ENCODE assay signal across 8 cellular contexts in genomic region chr12:546920-547845, GRCh38.
DNase-seq lines count a peak whose midpoint lies in the region; ATAC-seq and TF ChIP-seq lines count a peak whose summit lies in the region.

No MANE protein-coding gene starts in this region.

- H3F3A ChIP-seq in SU-DHL-6 (ENCODE audit: insufficient read depth): no peaks in the 10 kb centered on the region

- H3K9me3 ChIP-seq in SU-DHL-6 (ENCODE audit: insufficient read depth, low read length): no peaks in the 10 kb centered on the region
- no peaks in the 10 kb centered on the region for H3K9me3 ChIP-seq in right cardiac atrium (ENCODE audit: control insufficient read depth, low read length)
- H3K9me3 ChIP-seq in sigmoid colon: no peaks in the 10 kb centered on the region

- H3K4me1 ChIP-seq in right cardiac atrium (ENCODE audit: control insufficient read depth, insufficient read depth, low read length) (peaks cover 6% of the 10 kb centered on the region), sigmoid colon (peaks cover 0 to 7% (median 6%) of the 10 kb centered on the region in 4 donors)

- no peaks in the 10 kb centered on the region for H3K79me2 ChIP-seq in SU-DHL-6 (ENCODE audit: insufficient read depth, low read length)

- H3K27me3 Mint-ChIP-seq in activated naive CD8-positive, alpha-beta T cell treated with anti-CD3 and anti-CD28 coated beads, Interleukin-2, amount 50 U/mL, for 24 hours: peaks cover 19% of the 10 kb centered on the region

- peak overlapping the region; percentile 28 for H3K4me2 ChIP-seq in SU-DHL-6 (ENCODE audit: low read depth, low read length, poor library complexity, severe bottlenecking)

- WGBS in right cardiac atrium: 28% methylated on average over 44 of the region's 44 CpGs
- WGBS in sigmoid colon, 2 donors: 34 to 36% methylated on average over 44 of the region's 44 CpGs

- H3K9ac ChIP-seq in SU-DHL-6 (ENCODE audit: low read length): no peak overlapping the region

- no peak overlapping the region for H2AFZ ChIP-seq in SU-DHL-6 (ENCODE audit: low read depth, low read length, severe bottlenecking)

- H3K27ac ChIP-seq in SU-DHL-6 (ENCODE audit: low read depth, low read length): no peak overlapping the region
- no peak overlapping the region for H3K27ac ChIP-seq in right cardiac atrium (ENCODE audit: low read length)
- no peak overlapping the region for H3K27ac ChIP-seq in sigmoid colon

- TF ChIP-seq CTCF in GM06990 (IDR thresholded peaks at IDR 0.05; ENCODE audit: insufficient read depth, low read length, poor library complexity, severe bottlenecking) (peak; percentile 98), LNCAP (IDR thresholded peaks at IDR 0.05) (peak; percentile 97), SU-DHL-6 (IDR thresholded peaks at IDR 0.05; ENCODE audit: insufficient read depth, low read length, poor library complexity, severe bottlenecking) (peak; percentile 97), sigmoid colon (IDR thresholded peaks at IDR 0.05) (peak; percentile 83 to 100 (median 98))

- H3K4me3 Mint-ChIP-seq in activated naive CD8-positive, alpha-beta T cell treated with anti-CD3 and anti-CD28 coated beads, Interleukin-2, amount 50 U/mL, for 24 hours: no peak overlapping the region

- peak; percentile 62 for ATAC-seq in activated naive CD8-positive, alpha-beta T cell treated with anti-CD3 and anti-CD28 coated beads, Interleukin-2, amount 50 U/mL, for 24 hours
- ATAC-seq in right cardiac atrium: peak; percentile 66 to 83
- no peak for ATAC-seq in HG02759 (IDR thresholded peaks at IDR 0.05; ENCODE audit: unreplicated experiment)
- no peak for ATAC-seq in HG03196 (IDR thresholded peaks at IDR 0.05; ENCODE audit: unreplicated experiment)

- intact Hi-C loops in right cardiac atrium (cut with DNase I): loop anchor here (2.0 to 5.0 kb wide), 2 partner anchors 95 to 104 kb away; no protein-coding TSS in a partner anchor
- intact Hi-C loops in sigmoid colon (cut with DNase I): loop anchor here (1.0 kb wide), 1 partner anchor 105 kb away; no protein-coding TSS in a partner anchor

- H3K4me1 Mint-ChIP-seq in activated naive CD8-positive, alpha-beta T cell treated with anti-CD3 and anti-CD28 coated beads, Interleukin-2, amount 50 U/mL, for 24 hours: peaks cover 9% of the 10 kb centered on the region

- H3K36me3 ChIP-seq in GM06990 (ENCODE audit: control insufficient read depth, insufficient read depth, low read length) (no peaks in the 10 kb centered on the region), SU-DHL-6 (ENCODE audit: low read length) (no peaks in the 10 kb centered on the region), sigmoid colon (no peaks in the 10 kb centered on the region)

- no peaks in the 10 kb centered on the region for H4K20me1 ChIP-seq in SU-DHL-6 (ENCODE audit: low read depth, low read length)

- H3K9me2 ChIP-seq in SU-DHL-6 (replicated peaks; ENCODE audit: insufficient read depth, low read length): no peaks in the 10 kb centered on the region

- H3K27me3 ChIP-seq in GM06990 (replicated peaks; ENCODE audit: control insufficient read depth, insufficient read depth, low read length): no peaks in the 10 kb centered on the region; the same call in 1 of the 2 replicates
- no peaks in the 10 kb centered on the region for H3K27me3 ChIP-seq in SU-DHL-6 (ENCODE audit: low read length)
- no peaks in the 10 kb centered on the region for H3K27me3 ChIP-seq in right cardiac atrium (ENCODE audit: control insufficient read depth, insufficient read depth)
- peaks cover 5 to 44% (median 11%) of the 10 kb centered on the region in 3 donors for H3K27me3 ChIP-seq in sigmoid colon

- TF ChIP-seq POLR2A in sigmoid colon (IDR thresholded peaks at IDR 0.05): no peak

- peak; percentile 68 for DNase-seq in GM06990 (ENCODE audit: extremely low read depth, insufficient read length)
- peak; percentile 83 for DNase-seq in activated naive CD8-positive, alpha-beta T cell treated with anti-CD3 and anti-CD28 coated beads, Interleukin-2, amount 50 U/mL, for 24 hours
- peak; percentile 70 to 90 (median 85) for DNase-seq in right cardiac atrium
- no peak for DNase-seq in sigmoid colon

- no peak for TF ChIP-seq EP300 in sigmoid colon (IDR thresholded peaks at IDR 0.05)

- H3K4me3 ChIP-seq in GM06990 (replicated peaks; ENCODE audit: low read depth, low read length) (no peak overlapping the region), SU-DHL-6 (ENCODE audit: insufficient read depth, low read length, poor library complexity, severe bottlenecking) (no peak overlapping the region), right cardiac atrium (ENCODE audit: low read length) (no peak overlapping the region), sigmoid colon (no peak overlapping the region)

- H3K9me3 Mint-ChIP-seq in activated naive CD8-positive, alpha-beta T cell treated with anti-CD3 and anti-CD28 coated beads, Interleukin-2, amount 50 U/mL, for 24 hours: no peaks in the 10 kb centered on the region

- H3K27ac Mint-ChIP-seq in activated naive CD8-positive, alpha-beta T cell treated with anti-CD3 and anti-CD28 coated beads, Interleukin-2, amount 50 U/mL, for 24 hours: no peak overlapping the region

- H3K36me3 Mint-ChIP-seq in activated naive CD8-positive, alpha-beta T cell treated with anti-CD3 and anti-CD28 coated beads, Interleukin-2, amount 50 U/mL, for 24 hours (ENCODE audit: low read depth): no peaks in the 10 kb centered on the region

Comparison
In these comparisons a context has a peak if more than half of its experiments do, and no peak if none do; other contexts are left out.
1. ATAC-seq: peak in activated naive CD8-positive, alpha-beta T cell treated with anti-CD3 and anti-CD28 coated beads, Interleukin-2, amount 50 U/mL, for 24 hours (single experiment) and right cardiac atrium (2 of 2); none in HG02759 (single experiment) and HG03196 (single experiment).
2. Peak in every context shown above with its lines, with median percentiles within 50 percentile points of each other: CTCF ChIP-seq.